Comparison of ENCODE assay signal across 9 cellular contexts in genomic region chr3:139520028-139520737, GRCh38. TPM values are rescaled to one million over a fixed set of nuclear protein-coding genes. Genes with fewer than 3 reads are reported as not detected.
DNase-seq lines count a peak whose midpoint lies in the region; ATAC-seq and TF ChIP-seq lines count a peak whose summit lies in the region.
"Had no signal": no experiment of that assay in that cellular context is flagged by ENCODE, and none has a peak within 500 bp of the region (broad histone marks: within the 10 kb centered on the region; RNA-seq: fewer than 3 reads in every experiment).

No MANE protein-coding gene starts in this region.

- H3K4me1 ChIP-seq in right cardiac atrium (ENCODE audit: control insufficient read depth, insufficient read depth, low read length): no peaks in the 10 kb centered on the region

- no peaks in the 10 kb centered on the region for H3K4me1 Mint-ChIP-seq in activated CD8-positive, alpha-beta memory T cell treated with anti-CD3 and anti-CD28 coated beads, Interleukin-2, amount 10 ng/mL, durations not matched to agents 7 days and 5 days
- H3K4me1 Mint-ChIP-seq in stimulated activated memory B cell treated with anti-CD40 and anti-IgM and Interleukin-4, amounts not matched to agents 10 μg/mL and 1 μg/mL and 100 μg/mL, for 72 hours: no peaks in the 10 kb centered on the region

- no peak overlapping the region for H3K4me3 Mint-ChIP-seq in activated CD8-positive, alpha-beta memory T cell treated with anti-CD3 and anti-CD28 coated beads, Interleukin-2, amount 10 ng/mL, durations not matched to agents 7 days and 5 days
- no peak overlapping the region for H3K4me3 Mint-ChIP-seq in stimulated activated memory B cell treated with anti-CD40 and anti-IgM and Interleukin-4, amounts not matched to agents 10 μg/mL and 1 μg/mL and 100 μg/mL, for 72 hours

- no peaks in the 10 kb centered on the region for H3K9me3 ChIP-seq in right cardiac atrium (ENCODE audit: control insufficient read depth, low read length)

- peak; percentile 20 for TF ChIP-seq CTCF in AG04449 (IDR thresholded peaks at IDR 0.05; ENCODE audit: insufficient read depth, low read length, missing control alignments)

- CTCF ChIA-PET in AG04449 (lab: Yijun Ruan, JAX): interaction anchor here (1.6 kb wide), 1 partner anchor 42 kb away, joined by 6 read pairs; no protein-coding TSS in a partner anchor
- CTCF ChIA-PET in activated CD8-positive, alpha-beta memory T cell treated with anti-CD3 and anti-CD28 coated beads, Interleukin-2, amount 10 ng/mL, durations not matched to agents 7 days and 5 days (lab: Charles Lee): no interaction called here

- DNase-seq in AG04449 (ENCODE audit: low read depth, low spot score): no peak
- DNase-seq in GM19240 (ENCODE audit: insufficient read length, low spot score): peak; percentile 24
- DNase-seq in RKO (ENCODE audit: low spot score): peak; percentile 14
- DNase-seq in right cardiac atrium: no peak
- no peak for DNase-seq in activated CD8-positive, alpha-beta memory T cell treated with anti-CD3 and anti-CD28 coated beads, Interleukin-2, amount 10 ng/mL, durations not matched to agents 7 days and 5 days
- DNase-seq in occipital lobe (lab: John Stamatoyannopoulos, UW): no peak

- no peaks in the 10 kb centered on the region for H3K27me3 Mint-ChIP-seq in activated CD8-positive, alpha-beta memory T cell treated with anti-CD3 and anti-CD28 coated beads, Interleukin-2, amount 10 ng/mL, durations not matched to agents 7 days and 5 days
- no peaks in the 10 kb centered on the region for H3K27me3 Mint-ChIP-seq in stimulated activated memory B cell treated with anti-CD40 and anti-IgM and Interleukin-4, amounts not matched to agents 10 μg/mL and 1 μg/mL and 100 μg/mL, for 72 hours

- H3K36me3 Mint-ChIP-seq in activated CD8-positive, alpha-beta memory T cell treated with anti-CD3 and anti-CD28 coated beads, Interleukin-2, amount 10 ng/mL, durations not matched to agents 7 days and 5 days: no peaks in the 10 kb centered on the region
- no peaks in the 10 kb centered on the region for H3K36me3 Mint-ChIP-seq in stimulated activated memory B cell treated with anti-CD40 and anti-IgM and Interleukin-4, amounts not matched to agents 10 μg/mL and 1 μg/mL and 100 μg/mL, for 72 hours

- POLR2A ChIA-PET in AG04449 (lab: Yijun Ruan, JAX): no interaction called here

- WGBS in right cardiac atrium: 79% methylated on average over 7 of the region's 7 CpGs

- ATAC-seq in right cardiac atrium: peak; percentile 54 to 55
- no peak for ATAC-seq in GM21576 (IDR thresholded peaks at IDR 0.05; ENCODE audit: unreplicated experiment)
- no peak for ATAC-seq in activated CD8-positive, alpha-beta memory T cell treated with anti-CD3 and anti-CD28 coated beads, Interleukin-2, amount 10 ng/mL, durations not matched to agents 7 days and 5 days
- no peak for ATAC-seq in stimulated activated memory B cell treated with anti-CD40 and anti-IgM and Interleukin-4, amounts not matched to agents 10 μg/mL and 1 μg/mL and 100 μg/mL, for 72 hours

- no peak overlapping the region for H3K27ac Mint-ChIP-seq in activated CD8-positive, alpha-beta memory T cell treated with anti-CD3 and anti-CD28 coated beads, Interleukin-2, amount 10 ng/mL, durations not matched to agents 7 days and 5 days
- H3K27ac Mint-ChIP-seq in stimulated activated memory B cell treated with anti-CD40 and anti-IgM and Interleukin-4, amounts not matched to agents 10 μg/mL and 1 μg/mL and 100 μg/mL, for 72 hours: no peak overlapping the region

- no peaks in the 10 kb centered on the region for H3K27me3 ChIP-seq in right cardiac atrium (ENCODE audit: control insufficient read depth, insufficient read depth)

- H3K27ac ChIP-seq in right cardiac atrium (ENCODE audit: low read length): no peak overlapping the region
- H3K27ac ChIP-seq: skin epidermis had no signal

- H3K4me3 ChIP-seq in AG04449 (ENCODE audit: low read depth, low read length) (no peak overlapping the region), right cardiac atrium (ENCODE audit: low read length) (no peak overlapping the region)
- H3K4me3 ChIP-seq: skin epidermis had no signal

- H3K9me3 Mint-ChIP-seq in activated CD8-positive, alpha-beta memory T cell treated with anti-CD3 and anti-CD28 coated beads, Interleukin-2, amount 10 ng/mL, durations not matched to agents 7 days and 5 days (ENCODE audit: low read depth): no peaks in the 10 kb centered on the region
- no peaks in the 10 kb centered on the region for H3K9me3 Mint-ChIP-seq in stimulated activated memory B cell treated with anti-CD40 and anti-IgM and Interleukin-4, amounts not matched to agents 10 μg/mL and 1 μg/mL and 100 μg/mL, for 72 hours

- intact Hi-C loops in right cardiac atrium (cut with DNase I): no loop called here

RNA-seq across cellular contexts. Expression of gene RBP1, which starts 19.4 kb away (rescaled TPM):
- total RNA-seq in right cardiac atrium (10 to 100 TPM; 39.3 to 60.9 (median 54.9) TPM), occipital lobe (12.0 TPM)
- 65.6 TPM for polyA plus RNA-seq in right cardiac atrium
- not detected for total RNA-seq in activated CD8-positive, alpha-beta memory T cell treated with anti-CD3 and anti-CD28 coated beads, Interleukin-2, amount 10 ng/mL, durations not matched to agents 7 days and 5 days

RNA-seq across cellular contexts. Expression of gene RBP2, which starts 43.9 kb away (rescaled TPM):
- total RNA-seq in right cardiac atrium: not detected
- polyA plus RNA-seq in right cardiac atrium: not detected
- total RNA-seq in activated CD8-positive, alpha-beta memory T cell treated with anti-CD3 and anti-CD28 coated beads, Interleukin-2, amount 10 ng/mL, durations not matched to agents 7 days and 5 days: not detected
- not detected for total RNA-seq in occipital lobe

Comparison
In these comparisons a context has a peak if more than half of its experiments do, and no peak if none do; other contexts are left out.
1. DNase-seq: peak in GM19240 (single experiment) and RKO (single experiment); none in AG04449 (single experiment), right cardiac atrium (0 of 3), activated CD8-positive, alpha-beta memory T cell treated with anti-CD3 and anti-CD28 coated beads, Interleukin-2, amount 10 ng/mL, durations not matched to agents 7 days and 5 days (single experiment) and occipital lobe (single experiment).
2. ATAC-seq: peak in right cardiac atrium (2 of 2); none in GM21576 (single experiment), activated CD8-positive, alpha-beta memory T cell treated with anti-CD3 and anti-CD28 coated beads, Interleukin-2, amount 10 ng/mL, durations not matched to agents 7 days and 5 days (single experiment) and stimulated activated memory B cell treated with anti-CD40 and anti-IgM and Interleukin-4, amounts not matched to agents 10 μg/mL and 1 μg/mL and 100 μg/mL, for 72 hours (single experiment).
3. RNA of gene RBP1, which starts 19.4 kb away (total RNA-seq): 39.3 to 60.9 TPM in right cardiac atrium and 12.0 TPM in occipital lobe (single experiment); not detected in activated CD8-positive, alpha-beta memory T cell treated with anti-CD3 and anti-CD28 coated beads, Interleukin-2, amount 10 ng/mL, durations not matched to agents 7 days and 5 days; every median in the first group is over 10 times any median in the second.